Comparison of ENCODE assay signal across 8 cellular contexts in genomic region chr12:50825372-50825838, GRCh38. TPM values are rescaled to one million over a fixed set of nuclear protein-coding genes. Genes with fewer than 3 reads are reported as not detected.
DNase-seq lines count a peak whose midpoint lies in the region; ATAC-seq, FAIRE-seq and TF ChIP-seq lines count a peak whose summit lies in the region.

No MANE protein-coding gene starts in this region.

- POLR2A ChIA-PET in activated CD4-positive, alpha-beta memory T cell treated with anti-CD3 and anti-CD28 coated beads, Interleukin-2, amount 10 ng/mL, durations not matched to agents 7 days and 5 days (lab: Charles Lee) = interaction anchor here (0.9 to 2.3 kb wide), 4 partner anchors 61 to 203 kb away, joined by 3 to 10 read pairs (median 4); partner anchors contain the start of gene ATF1

- H3K27ac Mint-ChIP-seq in activated CD4-positive, alpha-beta memory T cell treated with anti-CD3 and anti-CD28 coated beads, Interleukin-2, amount 10 ng/mL, durations not matched to agents 7 days and 5 days = no peak overlapping the region

- peak; percentile 95 for FAIRE-seq in endometrium (lab: Jason Lieb, UNC)

- H3K27me3 ChIP-seq in RWPE2 (ENCODE audit: insufficient read depth, poor library complexity, severe bottlenecking) (no peaks in the 10 kb centered on the region), muscle layer of duodenum (ENCODE audit: low read depth, low read length) (no peaks in the 10 kb centered on the region)

- H3K4me1 ChIP-seq in RWPE2 (ENCODE audit: insufficient read depth, poor library complexity, severe bottlenecking) (peaks cover 3% of the 10 kb centered on the region), muscle layer of duodenum (ENCODE audit: control insufficient read depth in 1 of 2, insufficient read depth in 2 of 2, low read length in 2 of 2) (peaks cover 0 to 7% of the 10 kb centered on the region in 2 donors)

- no peaks in the 10 kb centered on the region for H3K9me3 Mint-ChIP-seq in activated CD4-positive, alpha-beta memory T cell treated with anti-CD3 and anti-CD28 coated beads, Interleukin-2, amount 10 ng/mL, durations not matched to agents 7 days and 5 days

- ATAC-seq in RWPE2 (ENCODE audit: low read depth) (peak; percentile 61), GM18502 (IDR thresholded peaks at IDR 0.05; ENCODE audit: poor library complexity, unreplicated experiment) (no peak), GM19324 (IDR thresholded peaks at IDR 0.05; ENCODE audit: low FRiP score, unreplicated experiment) (no peak)

- no peaks in the 10 kb centered on the region for H3K9me3 ChIP-seq in RWPE2 (ENCODE audit: severe bottlenecking)
- H3K9me3 ChIP-seq in muscle layer of duodenum (ENCODE audit: control insufficient read depth in 1 of 2, low read length in 2 of 2) = no peaks in the 10 kb centered on the region

- H3K36me3 ChIP-seq in RWPE2 (ENCODE audit: low read depth) = no peaks in the 10 kb centered on the region
- no peaks in the 10 kb centered on the region for H3K36me3 ChIP-seq in muscle layer of duodenum (ENCODE audit: control insufficient read depth in 1 of 2, insufficient read depth in 2 of 2, low read length in 2 of 2)

- H3K4me3 Mint-ChIP-seq in activated CD4-positive, alpha-beta memory T cell treated with anti-CD3 and anti-CD28 coated beads, Interleukin-2, amount 10 ng/mL, durations not matched to agents 7 days and 5 days = no peak overlapping the region

- H3K36me3 Mint-ChIP-seq in activated CD4-positive, alpha-beta memory T cell treated with anti-CD3 and anti-CD28 coated beads, Interleukin-2, amount 10 ng/mL, durations not matched to agents 7 days and 5 days (ENCODE audit: low read depth) = no peaks in the 10 kb centered on the region

- DNase-seq in DMS153 treated with DMSO at 0.1 percent for 48 hours (lab: John Stamatoyannopoulos, UW; ENCODE audit: unreplicated experiment) (peak; percentile 13), RWPE2 (ENCODE audit: low spot score) (no peak)
- peak; percentile 68 for DNase-seq in Jurkat, Clone E6-1 (ENCODE audit: low read depth, low spot score)
- DNase-seq in activated CD4-positive, alpha-beta memory T cell treated with anti-CD3 and anti-CD28 coated beads, Interleukin-2, amount 10 ng/mL, durations not matched to agents 7 days and 5 days = no peak

- TF ChIP-seq CTCF in RWPE2 (IDR thresholded peaks at IDR 0.05; ENCODE audit: poor library complexity, severe bottlenecking) = peak; percentile 76

- CTCF ChIA-PET in activated CD4-positive, alpha-beta memory T cell treated with anti-CD3 and anti-CD28 coated beads, Interleukin-2, amount 10 ng/mL, durations not matched to agents 7 days and 5 days (lab: Charles Lee) = interaction anchor here (0.6 to 4.4 kb wide), 20 partner anchors 12 to 535 kb away, joined by 3 to 46 read pairs (median 4); partner anchors contain the start of genes ATF1 and SLC11A2

- H3K27ac ChIP-seq in RWPE2 (ENCODE audit: poor library complexity, severe bottlenecking) (no peak overlapping the region), muscle layer of duodenum (ENCODE audit: low read length) (peak overlapping the region; percentile 74)

- H3K4me1 Mint-ChIP-seq in activated CD4-positive, alpha-beta memory T cell treated with anti-CD3 and anti-CD28 coated beads, Interleukin-2, amount 10 ng/mL, durations not matched to agents 7 days and 5 days = peaks cover 5% of the 10 kb centered on the region

- no peaks in the 10 kb centered on the region for H3K27me3 Mint-ChIP-seq in activated CD4-positive, alpha-beta memory T cell treated with anti-CD3 and anti-CD28 coated beads, Interleukin-2, amount 10 ng/mL, durations not matched to agents 7 days and 5 days

- H3K4me3 ChIP-seq in Jurkat, Clone E6-1 (ENCODE audit: low read length) = no peak overlapping the region
- no peak overlapping the region for H3K4me3 ChIP-seq in RWPE2 (ENCODE audit: severe bottlenecking)
- no peak overlapping the region for H3K4me3 ChIP-seq in muscle layer of duodenum (ENCODE audit: low read depth in 1 of 2, low read length in 2 of 2)

RNA-seq across cellular contexts. Expression of gene TMPRSS12, which starts 17.3 kb away (rescaled TPM):
- not detected for polyA plus RNA-seq in Jurkat, Clone E6-1 (2012; ENCODE audit: insufficient read depth, insufficient read length)
- not detected for total RNA-seq in activated CD4-positive, alpha-beta memory T cell treated with anti-CD3 and anti-CD28 coated beads, Interleukin-2, amount 10 ng/mL, durations not matched to agents 7 days and 5 days

Comparison
In these comparisons a context has a peak if more than half of its experiments do, and no peak if none do; other contexts are left out.
1. DNase-seq: peak in DMS153 treated with DMSO at 0.1 percent for 48 hours (single experiment) and Jurkat, Clone E6-1 (single experiment); none in RWPE2 (single experiment) and activated CD4-positive, alpha-beta memory T cell treated with anti-CD3 and anti-CD28 coated beads, Interleukin-2, amount 10 ng/mL, durations not matched to agents 7 days and 5 days (single experiment).